Comparison of ENCODE assay signal across 12 cellular contexts in genomic region chr20:40956926-40957760, GRCh38.
"Had no signal": no experiment of that assay in that cellular context is flagged by ENCODE, and none has a peak within 500 bp of the region (broad histone marks: within the 10 kb centered on the region; RNA-seq: fewer than 3 reads in every experiment).

No MANE protein-coding gene starts in this region.

- H3K27me3 ChIP-seq: cardiac muscle cell, left lung, tibial nerve had no signal

- H3K27ac Mint-ChIP-seq: activated CD4-positive, alpha-beta T cell treated with anti-CD3 and anti-CD28 coated beads, Interleukin-2, amount 10 ng/mL, durations not matched to agents 7 days and 5 days; activated naive CD8-positive, alpha-beta T cell; mesothelial cell of epicardium; progenitor cell of endocrine pancreas; T-helper 1 cell treated with Interleukin-12 subunit alpha and Interleukin-12 subunit beta and Interleukin-4 antibody, amounts not matched to agents 30 μg/mL and 1 μg/mL, for 36 hours had no signal

- H3K27me3 Mint-ChIP-seq: activated naive CD8-positive, alpha-beta T cell had no signal

- H3K9me3 ChIP-seq: left lung had no signal

- H3K36me3 Mint-ChIP-seq: activated naive CD8-positive, alpha-beta T cell; mesothelial cell of epicardium had no signal

- H3K27ac ChIP-seq: cardiac muscle cell, left lung, skin epidermis, tibial nerve had no signal

- DNase-seq: activated CD4-positive, alpha-beta T cell treated with anti-CD3 and anti-CD28 coated beads, Interleukin-2, amount 10 ng/mL, durations not matched to agents 7 days and 5 days; erythroblast; kidney; left lung; stimulated activated naive CD8-positive, alpha-beta T cell treated with anti-CD3 and anti-CD28 coated beads, Interleukin-15, Interleukin-2, amounts not matched to agents 100 U/mL and 50 U/mL, for 24 hours had no signal

- H3K4me3 ChIP-seq: cardiac muscle cell, left lung, skin epidermis, tibial nerve had no signal

- H3K4me1 Mint-ChIP-seq: mesothelial cell of epicardium had no signal

- H3K4me3 Mint-ChIP-seq: activated CD4-positive, alpha-beta T cell treated with anti-CD3 and anti-CD28 coated beads, Interleukin-2, amount 10 ng/mL, durations not matched to agents 7 days and 5 days; activated naive CD8-positive, alpha-beta T cell; mesothelial cell of epicardium; T-helper 1 cell treated with Interleukin-12 subunit alpha and Interleukin-12 subunit beta and Interleukin-4 antibody, amounts not matched to agents 30 μg/mL and 1 μg/mL, for 36 hours had no signal

- H3K36me3 ChIP-seq: cardiac muscle cell, left lung, tibial nerve had no signal

- ATAC-seq: left lung; stimulated activated naive CD8-positive, alpha-beta T cell treated with anti-CD3 and anti-CD28 coated beads, Interleukin-15, Interleukin-2, amounts not matched to agents 100 U/mL and 50 U/mL, for 24 hours had no signal
